In the genomic region with DNA sequence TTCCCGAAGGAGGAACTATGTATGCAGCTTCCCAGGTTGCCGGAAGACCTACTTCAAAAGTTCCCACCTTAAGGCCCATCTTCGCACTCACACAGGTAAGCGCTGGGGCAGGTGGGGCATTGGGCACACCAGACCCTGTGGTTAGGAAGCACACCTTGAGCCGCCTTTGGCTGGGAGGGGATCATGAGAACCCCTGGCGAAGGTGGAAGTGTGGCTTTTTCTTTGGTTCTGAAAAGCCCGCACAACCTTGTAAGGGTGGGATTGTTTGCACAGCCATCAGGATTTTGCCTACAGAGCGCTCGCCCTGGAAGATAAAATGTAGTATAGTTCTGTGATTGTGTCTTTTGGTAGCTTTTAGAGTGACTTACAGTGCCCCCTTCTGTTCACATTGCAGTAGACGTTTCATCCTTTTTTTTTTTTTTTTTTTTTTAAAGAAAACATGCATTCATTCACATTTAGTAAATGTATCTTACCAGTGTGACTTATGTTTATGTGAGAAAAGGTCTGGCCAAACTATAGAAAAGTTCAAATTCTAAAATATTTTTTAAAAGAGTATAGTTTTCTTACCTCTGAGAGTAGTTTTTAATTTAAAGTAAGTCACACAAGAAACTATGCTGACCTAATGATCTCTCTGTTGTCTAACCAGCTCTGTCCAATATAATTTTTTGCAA, we compare ENCODE assay signal across 8 cellular contexts. TPM values are rescaled to one million over a fixed set of nuclear protein-coding genes. Genes with fewer than 3 reads are reported as not detected.
DNase-seq lines count a peak whose midpoint lies in the region; ATAC-seq and TF ChIP-seq lines count a peak whose summit lies in the region.

No MANE protein-coding gene starts in this region.

- H3K4me3 ChIP-seq in LNCaP clone FGC (ENCODE audit: low read depth, low read length) (no peak overlapping the region), retinal pigment epithelial cell (ENCODE audit: low read length) (no peak overlapping the region)

- no peaks in the 10 kb centered on the region for H3K4me1 ChIP-seq in foreskin keratinocyte

- H3K27me3 ChIP-seq in foreskin keratinocyte, result no peaks in the 10 kb centered on the region

- no peak overlapping the region for H3K27ac ChIP-seq in foreskin keratinocyte

- TF ChIP-seq CTCF in LNCaP clone FGC (IDR thresholded peaks at IDR 0.05; ENCODE audit: control insufficient read depth, extremely low read depth, insufficient read depth) (peak; percentile 49), foreskin keratinocyte (conservative IDR thresholded peaks at IDR 0.05) (peak; percentile 70), retinal pigment epithelial cell (conservative IDR thresholded peaks at IDR 0.05; ENCODE audit: low read depth, low read length) (peak; percentile 62)

- ATAC-seq in foreskin keratinocyte (no peak), esophagus mucosa (no peak), GM18520 (IDR thresholded peaks at IDR 0.05; ENCODE audit: unreplicated experiment) (no peak)

- DNase-seq in NCI-H2029 treated with DMSO at 0.1 percent for 48 hours (lab: John Stamatoyannopoulos, UW) (peak; percentile 23), NCI-H2029 (lab: John Stamatoyannopoulos, UW) (no peak), LNCaP clone FGC (ENCODE audit: low read depth) (no peak), SW480 (ENCODE audit: low spot score) (peak; percentile 59), foreskin keratinocyte (no peak), retinal pigment epithelial cell (ENCODE audit: low read depth) (no peak)

RNA-seq across cellular contexts. Expression of a gene that starts 5.3 kb away (rescaled TPM):
- total RNA-seq in foreskin keratinocyte (4.7 and 6.0 TPM in 2 replicates), esophagus mucosa (6.1 TPM)
- polyA plus RNA-seq in foreskin keratinocyte, result 1.9 and 2.1 TPM in 2 replicates

RNA-seq across cellular contexts. Expression of a gene that starts 31.6 kb away (rescaled TPM):
- total RNA-seq in foreskin keratinocyte, result 0.11 and 0.20 TPM in 2 replicates
- 0.14 and 0.20 TPM in 2 replicates for polyA plus RNA-seq in foreskin keratinocyte
- total RNA-seq in esophagus mucosa, result 0.52 TPM

Comparison
In these comparisons a context has a peak if more than half of its experiments do, and no peak if none do; other contexts are left out.
1. DNase-seq: peak in NCI-H2029 treated with DMSO at 0.1 percent for 48 hours (single experiment) and SW480 (single experiment); none in NCI-H2029 (single experiment), LNCaP clone FGC (single experiment), foreskin keratinocyte (0 of 2) and retinal pigment epithelial cell (single experiment).
2. Peak in every context shown above with its lines, with median percentiles within 50 percentile points of each other: CTCF ChIP-seq.